In the genomic region with DNA sequence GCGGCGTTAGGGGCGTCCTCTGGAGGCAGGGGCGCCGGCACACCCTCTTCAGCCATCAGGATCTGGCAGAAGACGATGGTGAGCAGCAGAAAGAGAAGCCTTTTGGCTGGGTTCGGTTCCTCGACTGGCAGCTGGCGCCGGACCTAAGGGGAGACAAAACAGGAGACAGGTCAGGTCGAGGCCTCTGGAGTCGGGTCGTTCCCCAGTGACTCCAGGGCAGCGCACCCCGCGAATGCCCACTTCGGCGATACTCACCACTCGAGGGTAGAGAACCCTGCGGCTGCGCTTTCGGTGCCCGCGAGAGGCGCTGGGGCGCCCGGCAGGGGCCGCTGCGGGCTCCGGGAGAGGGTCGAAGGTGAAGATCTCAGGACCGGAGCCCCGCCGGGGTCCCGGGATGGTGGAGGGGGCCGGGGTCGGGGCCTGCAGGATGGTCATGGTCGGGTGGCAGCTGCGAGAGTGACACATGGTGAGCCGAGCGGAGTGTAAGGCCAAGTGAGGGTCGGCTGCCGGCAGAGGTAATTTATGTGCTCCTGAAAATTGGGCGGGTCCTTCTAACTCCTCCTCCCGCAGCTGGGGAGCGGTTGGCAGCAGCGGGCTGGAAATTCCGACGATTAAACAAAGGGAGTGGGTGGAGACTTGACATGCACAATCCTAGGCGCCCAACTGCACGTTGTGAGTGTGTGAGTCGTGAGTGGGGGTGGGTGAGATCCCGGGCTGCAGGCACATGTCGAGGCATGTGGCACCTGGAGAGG, we compare ENCODE assay signal across 8 cellular contexts. TPM values are rescaled to one million over a fixed set of nuclear protein-coding genes. Genes with fewer than 3 reads are reported as not detected.
DNase-seq lines count a peak whose midpoint lies in the region; ATAC-seq and TF ChIP-seq lines count a peak whose summit lies in the region.

A gene with protein sequence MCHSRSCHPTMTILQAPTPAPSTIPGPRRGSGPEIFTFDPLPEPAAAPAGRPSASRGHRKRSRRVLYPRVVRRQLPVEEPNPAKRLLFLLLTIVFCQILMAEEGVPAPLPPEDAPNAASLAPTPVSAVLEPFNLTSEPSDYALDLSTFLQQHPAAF (minus strand): TSS at position 494 of the 752 bp plus-strand sequence. CDS start 29 bp downstream, at position 465.

- ATAC-seq in GM19467 (IDR thresholded peaks at IDR 0.05; ENCODE audit: unreplicated experiment), result no peak

- peak within 1 kb of the TSS; percentile 92 for H3K4me3 Mint-ChIP-seq in activated naive CD4-positive, alpha-beta T cell treated with anti-CD3 and anti-CD28 coated beads, Interleukin-2, amount 10 ng/mL, durations not matched to agents 7 days and 5 days

- H3K27me3 Mint-ChIP-seq in activated naive CD4-positive, alpha-beta T cell treated with anti-CD3 and anti-CD28 coated beads, Interleukin-2, amount 10 ng/mL, durations not matched to agents 7 days and 5 days, result peaks cover 7% of the 10 kb centered on the region

- H3K27ac ChIP-seq in temporal lobe (ENCODE audit: low read depth, low read length), result peak within 1 kb of the TSS; percentile 69

- CTCF ChIA-PET in GM10248 (lab: Yijun Ruan, JAX), result interaction anchor here (0.6 to 2.1 kb wide), 11 partner anchors 8 to 343 kb away, joined by 3 to 8 read pairs (median 4); no protein-coding TSS in a partner anchor
- CTCF ChIA-PET in activated naive CD4-positive, alpha-beta T cell treated with anti-CD3 and anti-CD28 coated beads, Interleukin-2, amount 10 ng/mL, durations not matched to agents 7 days and 5 days (lab: Charles Lee), result interaction anchor here (0.6 to 2.6 kb wide), 14 partner anchors 13 to 141 kb away, joined by 3 to 9 read pairs (median 5); partner anchors contain the start of gene DDR1

- DNase-seq in GM10248 (ENCODE audit: extremely low spot score), result peak; percentile 78
- DNase-seq in HuH-7 (ENCODE audit: low spot score), result peak; percentile 68
- peak; percentile 82 for DNase-seq in SHP77 treated with DMSO at 0.1 percent for 48 hours (lab: John Stamatoyannopoulos, UW)
- DNase-seq in activated naive CD4-positive, alpha-beta T cell treated with anti-CD3 and anti-CD28 coated beads, Interleukin-2, amount 10 ng/mL, durations not matched to agents 7 days and 5 days, result peak; percentile 82
- DNase-seq in glomerular endothelial cell (ENCODE audit: extremely low read depth, low read depth, low spot score), result no peak
- peak; percentile 55 for DNase-seq in occipital lobe (lab: John Stamatoyannopoulos, UW)

- H3K9me3 Mint-ChIP-seq in activated naive CD4-positive, alpha-beta T cell treated with anti-CD3 and anti-CD28 coated beads, Interleukin-2, amount 10 ng/mL, durations not matched to agents 7 days and 5 days, result no peaks in the 10 kb centered on the region

- peak; percentile 66 for TF ChIP-seq CTCF in GM10248 (IDR thresholded peaks at IDR 0.05; ENCODE audit: control extremely low read depth, extremely low read depth, low read depth, missing control alignments)

- H3K4me1 Mint-ChIP-seq in activated naive CD4-positive, alpha-beta T cell treated with anti-CD3 and anti-CD28 coated beads, Interleukin-2, amount 10 ng/mL, durations not matched to agents 7 days and 5 days, result peaks cover 70% of the 10 kb centered on the region

- peak within 1 kb of the TSS; percentile 95 for H3K27ac Mint-ChIP-seq in activated naive CD4-positive, alpha-beta T cell treated with anti-CD3 and anti-CD28 coated beads, Interleukin-2, amount 10 ng/mL, durations not matched to agents 7 days and 5 days

- POLR2A ChIA-PET in GM10248 (lab: Yijun Ruan, JAX), result interaction anchor here (0.6 to 1.0 kb wide), 9 partner anchors 8 to 138 kb away, joined by 3 to 7 read pairs (median 3); no protein-coding TSS in a partner anchor

- peaks cover 33% of the 10 kb centered on the region for H3K36me3 Mint-ChIP-seq in activated naive CD4-positive, alpha-beta T cell treated with anti-CD3 and anti-CD28 coated beads, Interleukin-2, amount 10 ng/mL, durations not matched to agents 7 days and 5 days

RNA-seq across cellular contexts. Expression of the gene that starts here (rescaled TPM):
- total RNA-seq in glomerular endothelial cell, result 75.3 and 157 TPM in 2 replicates
- total RNA-seq in occipital lobe, result 3.0 TPM
- 1.7 TPM for total RNA-seq in temporal lobe

Comparison
In these comparisons a context has a peak if more than half of its experiments do, and no peak if none do; other contexts are left out.
1. RNA of the gene that starts here (total RNA-seq): 75.3 to 157 TPM in glomerular endothelial cell; 3.0 TPM in occipital lobe (single experiment) and 1.7 TPM in temporal lobe (single experiment); every median in the first group is over 10 times any median in the second.